8 cellular contexts compared by ENCODE assay signal in the genomic region with DNA sequence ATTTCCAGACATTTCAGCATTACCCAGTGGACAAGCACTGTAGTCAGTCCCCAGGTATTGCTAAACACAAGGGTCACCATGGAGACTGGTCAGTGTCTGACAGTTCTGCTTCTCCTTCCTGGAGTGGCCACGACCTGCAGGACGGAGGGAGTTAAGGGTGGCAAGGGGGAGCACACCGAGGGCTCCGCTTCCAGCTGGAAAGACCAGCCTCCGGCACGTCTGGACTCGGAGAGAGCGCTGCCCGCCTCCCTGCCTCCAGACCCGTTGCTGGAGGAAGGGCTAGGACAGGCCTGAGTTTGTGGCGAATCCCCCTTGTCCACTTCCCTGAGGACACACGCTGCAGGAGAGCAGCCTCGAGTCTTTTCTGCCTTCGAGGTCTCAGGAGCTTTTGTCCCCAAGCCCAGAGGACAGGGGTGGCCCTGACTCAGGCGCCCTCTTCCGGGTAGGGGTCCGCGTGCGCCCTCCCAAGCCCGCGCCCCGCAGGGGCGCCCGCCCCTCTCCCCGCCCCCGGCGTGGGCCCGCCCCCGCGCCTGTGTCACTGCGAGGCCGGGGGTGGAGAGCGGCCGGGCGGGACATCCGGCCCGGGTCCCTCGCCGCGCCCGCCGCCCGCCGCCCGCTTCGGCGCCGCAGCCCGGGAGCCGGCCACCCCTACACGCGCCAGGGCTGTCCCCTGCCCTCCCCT. TPM values are rescaled to one million over a fixed set of nuclear protein-coding genes. Genes with fewer than 3 reads are reported as not detected.
DNase-seq lines count a peak whose midpoint lies in the region; ATAC-seq, FAIRE-seq and TF ChIP-seq lines count a peak whose summit lies in the region.

A gene with protein sequence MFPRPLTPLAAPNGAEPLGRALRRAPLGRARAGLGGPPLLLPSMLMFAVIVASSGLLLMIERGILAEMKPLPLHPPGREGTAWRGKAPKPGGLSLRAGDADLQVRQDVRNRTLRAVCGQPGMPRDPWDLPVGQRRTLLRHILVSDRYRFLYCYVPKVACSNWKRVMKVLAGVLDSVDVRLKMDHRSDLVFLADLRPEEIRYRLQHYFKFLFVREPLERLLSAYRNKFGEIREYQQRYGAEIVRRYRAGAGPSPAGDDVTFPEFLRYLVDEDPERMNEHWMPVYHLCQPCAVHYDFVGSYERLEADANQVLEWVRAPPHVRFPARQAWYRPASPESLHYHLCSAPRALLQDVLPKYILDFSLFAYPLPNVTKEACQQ (plus strand): TSS at position 562 of the 682 bp plus-strand sequence. CDS start 230 bp downstream, outside the sequence.

- H3F3A ChIP-seq in GM23248 (ENCODE audit: insufficient read depth) = peaks cover 20% of the 10 kb centered on the region; the same call in 1 of the 2 replicates

- H3K9me2 ChIP-seq in GM23248 (ENCODE audit: insufficient read depth) = no peaks in the 10 kb centered on the region

- H4K20me1 ChIP-seq in GM23248 (ENCODE audit: insufficient read depth) = no peaks in the 10 kb centered on the region

- peak within 1 kb of the TSS; percentile 33 for H3K27ac ChIP-seq in GM23248
- H3K27ac ChIP-seq in kidney (ENCODE audit: low read depth in 2 of 2, low read length in 2 of 2) = peak within 1 kb of the TSS; percentile 47 to 71

- H3K27me3 Mint-ChIP-seq in chondrocyte (ENCODE audit: low read depth) = no peaks in the 10 kb centered on the region

- peaks cover 12% of the 10 kb centered on the region for H3K4me1 Mint-ChIP-seq in chondrocyte (ENCODE audit: low read depth)

- no peaks in the 10 kb centered on the region for H3K36me3 ChIP-seq in GM23248 (ENCODE audit: low read depth)
- peaks cover 2 to 4% of the 10 kb centered on the region in 2 donors for H3K36me3 ChIP-seq in kidney (ENCODE audit: control insufficient read depth in 1 of 2, insufficient read depth in 2 of 2, low read length in 2 of 2)

- intact Hi-C loops in kidney (cut with DNase I) = no loop called here

- H3K36me3 Mint-ChIP-seq in chondrocyte (ENCODE audit: low read depth) = peaks cover 7% of the 10 kb centered on the region

- ATAC-seq in activated CD4-positive, CD25-positive, alpha-beta regulatory T cell treated with anti-CD3 and anti-CD28 coated beads, Interleukin-2, amount 50 U/mL, for 24 hours = peak; percentile 77 to 83
- ATAC-seq in HG02970 (IDR thresholded peaks at IDR 0.05; ENCODE audit: low FRiP score, unreplicated experiment) = no peak

- H3K4me3 ChIP-seq in GM23248 (peak within 1 kb of the TSS; percentile 77), kidney (ENCODE audit: low read length in 2 of 2) (peak within 1 kb of the TSS; percentile 76 to 88)

- no peaks in the 10 kb centered on the region for H3K27me3 ChIP-seq in GM23248 (replicated peaks; ENCODE audit: insufficient read depth)

- H3K9me3 Mint-ChIP-seq in chondrocyte (ENCODE audit: low read depth) = no peaks in the 10 kb centered on the region

- FAIRE-seq in kidney (lab: Jason Lieb, UNC) = no peak

- peak within 1 kb of the TSS; percentile 72 for H3K4me2 ChIP-seq in GM23248 (ENCODE audit: unreplicated experiment)

- H3K9me3 ChIP-seq in GM23248 (ENCODE audit: low read depth) = no peaks in the 10 kb centered on the region
- no peaks in the 10 kb centered on the region for H3K9me3 ChIP-seq in kidney (ENCODE audit: control insufficient read depth in 1 of 2, low read length in 2 of 2)

- WGBS in GM23248 (ENCODE audit: low coverage in 1 of 2, low lambda C conversion rate in 2 of 2, missing lambda C conversion rate in 2 of 2), 2 experiments = 7 to 19% methylated on average over 14 to 51 of the region's 52 CpGs

- in situ Hi-C loops in G401 (cut with HindIII; ENCODE audit: low sequenced_read_pairs) = no loop called here
- in situ Hi-C loops in GM23248 (cut with MboI) = no loop called here

- H3K4me1 ChIP-seq in GM23248 (ENCODE audit: insufficient read depth) (0 out of 2 replicates have a peak, but pooled peaks cover 4% of the 10 kb centered on the region), kidney (ENCODE audit: control insufficient read depth in 1 of 2, insufficient read depth in 1 of 2, low read depth in 1 of 2, low read length in 2 of 2) (peaks cover 0 to 15% of the 10 kb centered on the region in 2 donors)

- no peaks in the 10 kb centered on the region for H3K79me2 ChIP-seq in GM23248 (ENCODE audit: insufficient read depth)

- peak; percentile 49 for DNase-seq in G401 (ENCODE audit: low spot score)
- peak; percentile 70 for DNase-seq in GM23248
- peak; percentile 22 for DNase-seq in NCI-H1092 treated with DMSO at 0.1 percent for 48 hours (lab: John Stamatoyannopoulos, UW)
- DNase-seq in chondrocyte (ENCODE audit: low spot score) = peak; percentile 59
- peak; percentile 85 for DNase-seq in kidney
- DNase-seq in stimulated activated CD4-positive, alpha-beta T cell treated with anti-CD3 and anti-CD28 coated beads, Interleukin-1b, Interleukin-23, amount 100 ng/mL, for 4 hours (ENCODE audit: low read depth in 2 of 2) = peak; percentile 45 to 60

- H3K27ac Mint-ChIP-seq in chondrocyte (ENCODE audit: unreplicated experiment) = peak within 1 kb of the TSS; percentile 90

- H3K9ac ChIP-seq in GM23248 (peak within 1 kb of the TSS; percentile 81), kidney (ENCODE audit: low read length in 2 of 2) (peak within 1 kb of the TSS; percentile 74 to 77)

- H3K4me3 Mint-ChIP-seq in chondrocyte (ENCODE audit: unreplicated experiment) = peak within 1 kb of the TSS; percentile 80

- TF ChIP-seq CTCF in chondrocyte (IDR thresholded peaks at IDR 0.05) (peak; percentile 30), kidney (IDR thresholded peaks at IDR 0.05; ENCODE audit: borderline replicate concordance, extremely low read depth, insufficient read depth) (no peak)

- H2AFZ ChIP-seq in GM23248 = peak within 1 kb of the TSS; percentile 73

RNA-seq across cellular contexts. Expression of the gene that starts here (rescaled TPM):
- total RNA-seq in G401 (2014; rRNA removed; shearing (Covaris generic)) = 5.8 and 6.5 TPM in 2 replicates
- total RNA-seq in GM23248 (2014; rRNA removed; shearing (Covaris generic)) = 26.1 and 26.6 TPM in 2 replicates
- polyA plus RNA-seq in GM23248 (2016; fragmentation: Nextera tagmentation; extraction: Ambion mirVana) (18.7 and 21.2 TPM in 2 replicates), kidney (ENCODE audit: insufficient read depth, low read depth, low replicate concordance) (11.9 TPM)
- total RNA-seq in chondrocyte (45.4 to 46.2 TPM (median 45.7 TPM) in 3 replicates), kidney (14.3 TPM)

Comparison
In these comparisons a context has a peak if more than half of its experiments do, and no peak if none do; other contexts are left out.
1. DNase-seq: peak in every context shown above with its lines; median percentile 85 in kidney; 70 in GM23248; 59 in chondrocyte; 52 in stimulated activated CD4-positive, alpha-beta T cell treated with anti-CD3 and anti-CD28 coated beads, Interleukin-1b, Interleukin-23, amount 100 ng/mL, for 4 hours; 49 in G401; 22 in NCI-H1092 treated with DMSO at 0.1 percent for 48 hours.